ENCODE assay signal across 1 cellular context in genomic region chr19:40798223-40798996, GRCh38.
TF ChIP-seq lines count a peak whose summit lies in the region.

No MANE protein-coding gene starts in this region.

TF ChIP-seq in GM12878, 131 proteins besides CTCF, POLR2A, EP300 and RAD21 (continues in another document):
- TF ChIP-seq SMARCA5 (IDR thresholded peaks at IDR 0.05) = 0 out of 2 replicates have a peak, but pooled peaks have one; percentile 75
- no peak; the same call in 1 of the 2 replicates for TF ChIP-seq NFIC (IDR thresholded peaks at IDR 0.05; ENCODE audit: low read depth, low read length)
- TF ChIP-seq EED (IDR thresholded peaks at IDR 0.05; ENCODE audit: low read depth) = 0 out of 2 replicates have a peak, but pooled peaks have one; percentile 22
- TF ChIP-seq CHD4 (IDR thresholded peaks at IDR 0.05) = no peak
- TF ChIP-seq RELB (IDR thresholded peaks at IDR 0.05; ENCODE audit: low read depth) = peak; percentile 64
- no peak for TF ChIP-seq JUNB (IDR thresholded peaks at IDR 0.05)
- TF ChIP-seq ZNF217 (IDR thresholded peaks at IDR 0.05) = no peak
- TF ChIP-seq ZNF384 (IDR thresholded peaks at IDR 0.05; ENCODE audit: borderline replicate concordance, low read depth, low read length) = no peak
- peak; percentile 51 for TF ChIP-seq IKZF1 (conservative IDR thresholded peaks at IDR 0.05)
- no peak for TF ChIP-seq E4F1 (IDR thresholded peaks at IDR 0.05; ENCODE audit: borderline replicate concordance, partially characterized antibody)
- no peak for TF ChIP-seq STAT3 (IDR thresholded peaks at IDR 0.05; ENCODE audit: low read depth, low read length)
- TF ChIP-seq FOXK2 (IDR thresholded peaks at IDR 0.05) = no peak
- TF ChIP-seq KLF5 (IDR thresholded peaks at IDR 0.05; ENCODE audit: partially characterized antibody) = no peak
- no peak for TF ChIP-seq NFXL1 (IDR thresholded peaks at IDR 0.05; ENCODE audit: borderline replicate concordance)
- peak; percentile 64 for TF ChIP-seq POLR2AphosphoS2 (IDR thresholded peaks at IDR 0.05; ENCODE audit: low read depth, low read length)
- no peak; the same call in 1 of the 2 replicates for TF ChIP-seq PAX8 (IDR thresholded peaks at IDR 0.05)
- TF ChIP-seq KDM1A (IDR thresholded peaks at IDR 0.05; ENCODE audit: borderline replicate concordance) = no peak
- 0 out of 2 replicates have a peak, but pooled peaks have one; percentile 24 for TF ChIP-seq CHD2 (IDR thresholded peaks at IDR 0.05; ENCODE audit: borderline replicate concordance, low read depth, low read length)
- no peak for TF ChIP-seq WRNIP1 (IDR thresholded peaks at IDR 0.05; ENCODE audit: borderline replicate concordance, low read depth, low read length)
- no peak for TF ChIP-seq TARDBP (IDR thresholded peaks at IDR 0.05; ENCODE audit: borderline replicate concordance)
- no peak for TF ChIP-seq NR2C2 (IDR thresholded peaks at IDR 0.05; ENCODE audit: borderline replicate concordance, control insufficient read depth, insufficient read length, low read depth)
- TF ChIP-seq YY1 (IDR thresholded peaks at IDR 0.05; ENCODE audit: low read depth, low read length) = peak; percentile 75
- TF ChIP-seq MEF2A (IDR thresholded peaks at IDR 0.05; ENCODE audit: insufficient read depth, low read depth, low read length) = 0 out of 2 replicates have a peak, but pooled peaks have one; percentile 4
- TF ChIP-seq ZNF207 (IDR thresholded peaks at IDR 0.05; ENCODE audit: borderline replicate concordance) = no peak
- no peak for TF ChIP-seq HDAC6 (IDR thresholded peaks at IDR 0.05; ENCODE audit: unreplicated experiment)
- TF ChIP-seq CEBPB (IDR thresholded peaks at IDR 0.05; ENCODE audit: borderline replicate concordance in 1 of 2, low read depth in 2 of 2, low read length in 2 of 2) = no peak
- peak; percentile 37; the same call in 1 of the 2 replicates for TF ChIP-seq RUNX3 (IDR thresholded peaks at IDR 0.05; ENCODE audit: low read length)
- no peak for TF ChIP-seq FOXM1 (IDR thresholded peaks at IDR 0.05; ENCODE audit: low read depth, low read length)
- no peak for TF ChIP-seq SREBF2 (IDR thresholded peaks at IDR 0.05; ENCODE audit: low read length)
- TF ChIP-seq IKZF2 (IDR thresholded peaks at IDR 0.05) = peak in 1 of 2 experiments; percentile 62; a peak in 2 of 4 replicates
- 0 out of 2 replicates have a peak, but pooled peaks have one; percentile 41 for TF ChIP-seq DPF2 (IDR thresholded peaks at IDR 0.05)
- peak in 1 of 2 experiments; percentile 56; a peak in 1 of 3 replicates for TF ChIP-seq EGR1 (IDR thresholded peaks at IDR 0.05; ENCODE audit: borderline replicate concordance in 1 of 2, low read depth in 2 of 2, low read length in 2 of 2)
- TF ChIP-seq NBN (IDR thresholded peaks at IDR 0.05) = peak; percentile 88
- no peak for TF ChIP-seq ELK1 (IDR thresholded peaks at IDR 0.05; ENCODE audit: low read depth, low read length)
- peak; percentile 91; the same call in 2 of the 3 replicates for TF ChIP-seq POU2F2 (IDR thresholded peaks at IDR 0.05; ENCODE audit: borderline replicate concordance, low read depth, low read length)
- peak; percentile 82; the same call in 1 of the 2 replicates for TF ChIP-seq ZNF687 (IDR thresholded peaks at IDR 0.05)
- TF ChIP-seq HDGF (IDR thresholded peaks at IDR 0.05) = peak; percentile 98
- no peak for TF ChIP-seq GABPA (IDR thresholded peaks at IDR 0.05; ENCODE audit: low read depth)
- no peak for TF ChIP-seq RELA (IDR thresholded peaks at IDR 0.05; ENCODE audit: borderline replicate concordance, partially characterized antibody)
- TF ChIP-seq RAD51 (IDR thresholded peaks at IDR 0.05) = peak; percentile 75
- no peak for TF ChIP-seq ZNF274 (IDR thresholded peaks at IDR 0.05; ENCODE audit: insufficient read depth, insufficient read length)
- no peak for TF ChIP-seq BACH1 (IDR thresholded peaks at IDR 0.05; ENCODE audit: borderline replicate concordance)
- TF ChIP-seq E2F8 (IDR thresholded peaks at IDR 0.05; ENCODE audit: low read depth, partially characterized antibody) = peak; percentile 67
- no peak for TF ChIP-seq IRF5 (IDR thresholded peaks at IDR 0.05; ENCODE audit: borderline replicate concordance)
- peak; percentile 61 for TF ChIP-seq CREM (IDR thresholded peaks at IDR 0.05; ENCODE audit: low read depth)
- no peak for TF ChIP-seq YBX1 (IDR thresholded peaks at IDR 0.05)
- no peak for TF ChIP-seq KAT2A (conservative IDR thresholded peaks at IDR 0.05; ENCODE audit: control insufficient read depth, low read depth, low read length)
- TF ChIP-seq JUND (IDR thresholded peaks at IDR 0.05; ENCODE audit: low read depth, low read length) = no peak
- no peak for TF ChIP-seq HSF1 (IDR thresholded peaks at IDR 0.05; ENCODE audit: low read depth, low read length)
- TF ChIP-seq SIN3A (IDR thresholded peaks at IDR 0.05; ENCODE audit: low read depth, low read length) = no peak
- no peak for TF ChIP-seq ZNF24 (IDR thresholded peaks at IDR 0.05)
- TF ChIP-seq USF1 (IDR thresholded peaks at IDR 0.05; ENCODE audit: borderline replicate concordance, extremely low read length, insufficient read depth, low read depth, low read length) = no peak
- peak; percentile 84 for TF ChIP-seq MLLT1 (IDR thresholded peaks at IDR 0.05)
